8 cellular contexts compared by ENCODE assay signal in the genomic region with DNA sequence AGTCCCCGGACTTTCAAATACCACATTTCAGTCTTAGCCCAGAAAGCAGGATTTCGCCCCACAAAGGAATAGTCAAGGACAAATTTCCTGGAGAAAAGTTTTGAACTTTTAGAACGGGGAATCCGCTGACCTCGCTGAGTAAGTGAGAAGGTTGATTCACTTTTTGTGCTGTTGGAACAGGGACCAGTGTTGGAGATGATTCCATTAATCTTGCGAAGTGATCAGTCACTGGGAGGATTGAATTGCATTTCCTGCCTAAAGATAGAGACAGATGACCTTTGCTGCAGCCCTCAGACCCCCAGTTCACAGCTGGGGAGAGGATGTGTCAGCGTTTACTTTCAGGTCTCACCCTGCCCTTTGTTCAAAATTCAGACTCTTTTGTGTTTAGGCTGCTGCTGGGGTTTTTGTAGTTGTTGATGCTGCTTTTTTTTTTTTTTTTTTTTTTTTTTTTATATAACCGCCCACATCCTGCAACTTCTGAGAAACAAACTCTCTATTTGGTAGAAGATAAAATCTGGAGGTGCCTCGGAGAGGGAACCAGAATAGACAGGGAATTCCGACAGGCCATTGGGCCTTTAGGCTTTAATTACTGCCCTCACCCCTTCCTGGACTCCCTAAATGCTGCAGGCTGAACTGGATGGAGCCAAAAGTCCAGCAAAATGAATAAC. TPM values are rescaled to one million over a fixed set of nuclear protein-coding genes. Genes with fewer than 3 reads are reported as not detected.
DNase-seq lines count a peak whose midpoint lies in the region; ATAC-seq and TF ChIP-seq lines count a peak whose summit lies in the region.

No MANE protein-coding gene starts in this region.

- POLR2A ChIA-PET in AG04449 (lab: Yijun Ruan, JAX): no interaction called here

- H3K79me2 ChIP-seq in smooth muscle cell (ENCODE audit: low read depth): no peaks in the 10 kb centered on the region

- no peaks in the 10 kb centered on the region for H3K9me3 Mint-ChIP-seq in activated T-helper 17 cell treated with anti-CD3 and anti-CD28 coated beads, Interleukin-2, amount 50 U/mL, for 72 hours
- no peaks in the 10 kb centered on the region for H3K9me3 Mint-ChIP-seq in glutamatergic neuron (ENCODE audit: unreplicated experiment)

- H3K4me1 ChIP-seq in cardiac muscle cell (ENCODE audit: low read depth) (peaks cover 8% of the 10 kb centered on the region), smooth muscle cell (ENCODE audit: low read depth) (peaks cover 9% of the 10 kb centered on the region)

- CTCF ChIA-PET in AG04449 (lab: Yijun Ruan, JAX): no interaction called here

- H3K9me3 ChIP-seq in cardiac muscle cell (ENCODE audit: low read depth) (no peaks in the 10 kb centered on the region), smooth muscle cell (replicated peaks; ENCODE audit: low read depth) (no peaks in the 10 kb centered on the region)

- H3K36me3 ChIP-seq in cardiac muscle cell: no peaks in the 10 kb centered on the region
- no peaks in the 10 kb centered on the region for H3K36me3 ChIP-seq in smooth muscle cell (ENCODE audit: low read depth)

- H3K4me3 ChIP-seq in AG04449 (ENCODE audit: low read depth, low read length): peak overlapping the region; percentile 20
- no peak overlapping the region for H3K4me3 ChIP-seq in NB4 (ENCODE audit: low read depth, low read length)
- H3K4me3 ChIP-seq in cardiac muscle cell: peak overlapping the region; percentile 19
- H3K4me3 ChIP-seq in smooth muscle cell: peak overlapping the region; percentile 43

- peak overlapping the region; percentile 71 for H3K9ac ChIP-seq in smooth muscle cell (ENCODE audit: low read depth)

- DNase-seq in AG04449 (ENCODE audit: low read depth, low spot score) (no peak), NB4 (ENCODE audit: low read depth) (peak; percentile 39), cardiac muscle cell (ENCODE audit: low read depth in 1 of 2, low spot score in 1 of 2) (peak; percentile 12 to 26), smooth muscle cell (lab: John Stamatoyannopoulos, UW; ENCODE audit: unreplicated experiment) (no peak), glutamatergic neuron (no peak), mesenteric fat pad (ENCODE audit: low spot score) (no peak)

- peak; percentile 25 for ATAC-seq in GM21526 (IDR thresholded peaks at IDR 0.05; ENCODE audit: low FRiP score, unreplicated experiment)
- peak; percentile 86 for ATAC-seq in activated T-helper 17 cell treated with anti-CD3 and anti-CD28 coated beads, Interleukin-2, amount 50 U/mL, for 72 hours (replicated peaks)

- peak overlapping the region; percentile 94 for H3K27ac Mint-ChIP-seq in activated T-helper 17 cell treated with anti-CD3 and anti-CD28 coated beads, Interleukin-2, amount 50 U/mL, for 72 hours
- H3K27ac Mint-ChIP-seq in glutamatergic neuron (ENCODE audit: unreplicated experiment): no peak overlapping the region

- peaks cover 22% of the 10 kb centered on the region for H3K36me3 Mint-ChIP-seq in activated T-helper 17 cell treated with anti-CD3 and anti-CD28 coated beads, Interleukin-2, amount 50 U/mL, for 72 hours (ENCODE audit: low read depth)
- H3K36me3 Mint-ChIP-seq in glutamatergic neuron (ENCODE audit: unreplicated experiment): no peaks in the 10 kb centered on the region

- peaks cover 28% of the 10 kb centered on the region for H3K4me1 Mint-ChIP-seq in activated T-helper 17 cell treated with anti-CD3 and anti-CD28 coated beads, Interleukin-2, amount 50 U/mL, for 72 hours
- H3K4me1 Mint-ChIP-seq in glutamatergic neuron (ENCODE audit: low read depth, unreplicated experiment): peaks cover 3% of the 10 kb centered on the region

- peak overlapping the region; percentile 87 for H3K4me2 ChIP-seq in smooth muscle cell

- 51% methylated on average over 10 of the region's 10 CpGs for whole genome bisulfite sequencing in smooth muscle cell (ENCODE audit: low lambda C conversion rate)

- peak overlapping the region; percentile 83 for H3K4me3 Mint-ChIP-seq in activated T-helper 17 cell treated with anti-CD3 and anti-CD28 coated beads, Interleukin-2, amount 50 U/mL, for 72 hours
- no peak overlapping the region for H3K4me3 Mint-ChIP-seq in glutamatergic neuron (ENCODE audit: unreplicated experiment)

- peak overlapping the region; percentile 99 for H2AFZ ChIP-seq in smooth muscle cell (ENCODE audit: low read depth)

- peaks cover 4% of the 10 kb centered on the region for H3F3A ChIP-seq in smooth muscle cell (ENCODE audit: low read depth)

- H3K27me3 ChIP-seq in cardiac muscle cell: no peaks in the 10 kb centered on the region
- H3K27me3 ChIP-seq in smooth muscle cell (ENCODE audit: low read depth): no peaks in the 10 kb centered on the region

- TF ChIP-seq POLR2A in NB4 (IDR thresholded peaks at IDR 0.05; ENCODE audit: extremely low read depth, insufficient read length): no peak

- no peaks in the 10 kb centered on the region for H4K20me1 ChIP-seq in smooth muscle cell (ENCODE audit: low read depth)

- no peaks in the 10 kb centered on the region for H3K27me3 Mint-ChIP-seq in activated T-helper 17 cell treated with anti-CD3 and anti-CD28 coated beads, Interleukin-2, amount 50 U/mL, for 72 hours
- H3K27me3 Mint-ChIP-seq in glutamatergic neuron (ENCODE audit: unreplicated experiment): peaks cover 2% of the 10 kb centered on the region

- TF ChIP-seq CTCF in AG04449 (IDR thresholded peaks at IDR 0.05; ENCODE audit: insufficient read depth, low read length, missing control alignments): no peak
- no peak for TF ChIP-seq CTCF in NB4 (IDR thresholded peaks at IDR 0.05; ENCODE audit: low read depth, low read length)
- TF ChIP-seq CTCF in cardiac muscle cell (IDR thresholded peaks at IDR 0.05; ENCODE audit: low read depth, low read length): no peak
- TF ChIP-seq CTCF in smooth muscle cell (IDR thresholded peaks at IDR 0.05; ENCODE audit: borderline replicate concordance, insufficient read depth, poor library complexity, severe bottlenecking): no peak
- no peak for TF ChIP-seq CTCF in glutamatergic neuron (IDR thresholded peaks at IDR 0.05; ENCODE audit: partially characterized antibody, unreplicated experiment)

- H3K27ac ChIP-seq in cardiac muscle cell (peak overlapping the region; percentile 78), smooth muscle cell (ENCODE audit: low read depth) (peak overlapping the region; percentile 84)

RNA-seq across cellular contexts. Expression of gene KDM2B, which starts 9.8 kb away (rescaled TPM):
- total RNA-seq in activated T-helper 17 cell treated with anti-CD3 and anti-CD28 coated beads, Interleukin-2, amount 50 U/mL, for 72 hours: 10 to 100 TPM; 64.2 to 76.4 TPM
- total RNA-seq in cardiac muscle cell (70.5 and 82.1 TPM in 2 replicates), smooth muscle cell (19.9 and 34.9 TPM in 2 replicates), glutamatergic neuron (ENCODE audit: unreplicated experiment) (64.3 TPM), mesenteric fat pad (17.2 TPM)
- polyA plus RNA-seq in cardiac muscle cell (30.8 and 35.8 TPM in 2 replicates), smooth muscle cell (16.3 and 22.6 TPM in 2 replicates)

RNA-seq across cellular contexts. Expression of gene ORAI1, which starts 35.7 kb away (rescaled TPM):
- total RNA-seq in activated T-helper 17 cell treated with anti-CD3 and anti-CD28 coated beads, Interleukin-2, amount 50 U/mL, for 72 hours: 10 to 100 TPM; 24.0 to 31.3 TPM
- total RNA-seq in cardiac muscle cell: 36.7 and 41.5 TPM in 2 replicates
- polyA plus RNA-seq in cardiac muscle cell: 63.4 and 72.2 TPM in 2 replicates
- total RNA-seq in smooth muscle cell: 5.4 and 5.5 TPM in 2 replicates
- polyA plus RNA-seq in smooth muscle cell: 23.4 and 24.0 TPM in 2 replicates
- 15.9 TPM for total RNA-seq in glutamatergic neuron (ENCODE audit: unreplicated experiment)
- total RNA-seq in mesenteric fat pad: 19.8 TPM

Comparison
In these comparisons a context has a peak if more than half of its experiments do, and no peak if none do; other contexts are left out.
1. DNase-seq: peak in NB4 (single experiment) and cardiac muscle cell (2 of 2); none in AG04449 (single experiment), smooth muscle cell (single experiment), glutamatergic neuron (single experiment) and mesenteric fat pad (single experiment).